1 cellular context compared by ENCODE assay signal in the genomic region with DNA sequence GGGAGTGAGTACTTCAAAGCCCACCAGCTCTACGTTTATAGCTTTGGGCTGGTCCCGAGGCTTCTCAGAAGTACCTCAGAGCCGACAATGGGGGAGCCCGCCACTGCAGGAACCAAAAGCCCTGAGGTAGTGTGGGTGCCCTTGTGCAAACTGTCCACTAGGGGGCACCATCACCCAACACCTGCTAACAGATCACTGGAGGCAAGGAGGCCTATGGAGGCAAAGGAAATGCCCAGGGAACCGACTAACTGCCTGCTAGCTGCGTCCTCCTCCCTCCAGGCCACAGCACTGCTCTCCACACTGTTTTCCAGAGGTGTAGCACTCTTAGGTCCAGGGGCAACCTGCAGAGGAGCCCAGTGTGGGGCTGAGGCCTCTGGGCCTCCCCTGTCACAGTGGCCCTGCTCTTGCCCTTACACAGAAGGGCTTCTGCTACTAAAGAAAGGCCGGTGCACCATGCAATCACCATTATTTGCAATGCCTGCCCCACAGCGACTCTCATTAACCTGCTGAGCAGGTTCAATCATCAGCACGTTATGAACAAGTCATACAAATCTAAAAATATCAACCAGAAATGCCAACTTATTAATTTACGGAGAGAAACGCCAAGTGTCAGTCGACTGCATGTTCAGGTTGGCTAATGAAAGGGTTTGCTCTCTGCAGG.
A peak's percentile ranks its signal among the peaks of the same experiment; 100 is the strongest.
TF ChIP-seq lines count a peak whose summit lies in the region.

No MANE protein-coding gene starts in this region.

TF ChIP-seq in SK-N-SH, 30 proteins besides CTCF, POLR2A, EP300 and RAD21 (continued from another document):
- TF ChIP-seq MAX (IDR thresholded peaks at IDR 0.05; ENCODE audit: low read depth) (0 out of 2 replicates have a peak, but pooled peaks have one; percentile 46), SMC3 (IDR thresholded peaks at IDR 0.05; ENCODE audit: low read depth, low read length) (peak; percentile 76), TCF12 (IDR thresholded peaks at IDR 0.05) (no peak), GATA2 (CRISPR knock-in tag; IDR thresholded peaks at IDR 0.05) (no peak)
- TF ChIP-seq, protein P1, sequence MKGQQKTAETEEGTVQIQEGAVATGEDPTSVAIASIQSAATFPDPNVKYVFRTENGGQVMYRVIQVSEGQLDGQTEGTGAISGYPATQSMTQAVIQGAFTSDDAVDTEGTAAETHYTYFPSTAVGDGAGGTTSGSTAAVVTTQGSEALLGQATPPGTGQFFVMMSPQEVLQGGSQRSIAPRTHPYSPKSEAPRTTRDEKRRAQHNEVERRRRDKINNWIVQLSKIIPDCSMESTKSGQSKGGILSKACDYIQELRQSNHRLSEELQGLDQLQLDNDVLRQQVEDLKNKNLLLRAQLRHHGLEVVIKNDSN (IDR thresholded peaks at IDR 0.05; ENCODE audit: borderline replicate concordance, low read depth), result no peak
- TF ChIP-seq, protein P2, sequence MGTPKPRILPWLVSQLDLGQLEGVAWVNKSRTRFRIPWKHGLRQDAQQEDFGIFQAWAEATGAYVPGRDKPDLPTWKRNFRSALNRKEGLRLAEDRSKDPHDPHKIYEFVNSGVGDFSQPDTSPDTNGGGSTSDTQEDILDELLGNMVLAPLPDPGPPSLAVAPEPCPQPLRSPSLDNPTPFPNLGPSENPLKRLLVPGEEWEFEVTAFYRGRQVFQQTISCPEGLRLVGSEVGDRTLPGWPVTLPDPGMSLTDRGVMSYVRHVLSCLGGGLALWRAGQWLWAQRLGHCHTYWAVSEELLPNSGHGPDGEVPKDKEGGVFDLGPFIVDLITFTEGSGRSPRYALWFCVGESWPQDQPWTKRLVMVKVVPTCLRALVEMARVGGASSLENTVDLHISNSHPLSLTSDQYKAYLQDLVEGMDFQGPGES (IDR thresholded peaks at IDR 0.05; ENCODE audit: low read depth, low read length), result no peak
TF ChIP-seq in SK-N-SH: peak in this region for 2.
